Comparison of ENCODE assay signal across 1 cellular context in genomic region chr16:1317479-1318267, GRCh38.
TF ChIP-seq lines count a peak whose summit lies in the region.

No MANE protein-coding gene starts in this region.

TF ChIP-seq in HepG2, 621 proteins besides CTCF, POLR2A, EP300 and RAD21:
- no peak for TF ChIP-seq BATF2 (CRISPR knock-in tag; IDR thresholded peaks at IDR 0.05)
- TF ChIP-seq ZNF782 (CRISPR knock-in tag; IDR thresholded peaks at IDR 0.05; ENCODE audit: borderline replicate concordance): no peak
- TF ChIP-seq AGO2 (optimal IDR thresholded peaks at IDR 0.05; ENCODE audit: low read depth, low read length): peak; percentile 86
- no peak for TF ChIP-seq ARNT2 (CRISPR knock-in tag; IDR thresholded peaks at IDR 0.05; ENCODE audit: low read depth)
- TF ChIP-seq PLRG1 (conservative IDR thresholded peaks at IDR 0.05): no peak
- TF ChIP-seq, protein P1, sequence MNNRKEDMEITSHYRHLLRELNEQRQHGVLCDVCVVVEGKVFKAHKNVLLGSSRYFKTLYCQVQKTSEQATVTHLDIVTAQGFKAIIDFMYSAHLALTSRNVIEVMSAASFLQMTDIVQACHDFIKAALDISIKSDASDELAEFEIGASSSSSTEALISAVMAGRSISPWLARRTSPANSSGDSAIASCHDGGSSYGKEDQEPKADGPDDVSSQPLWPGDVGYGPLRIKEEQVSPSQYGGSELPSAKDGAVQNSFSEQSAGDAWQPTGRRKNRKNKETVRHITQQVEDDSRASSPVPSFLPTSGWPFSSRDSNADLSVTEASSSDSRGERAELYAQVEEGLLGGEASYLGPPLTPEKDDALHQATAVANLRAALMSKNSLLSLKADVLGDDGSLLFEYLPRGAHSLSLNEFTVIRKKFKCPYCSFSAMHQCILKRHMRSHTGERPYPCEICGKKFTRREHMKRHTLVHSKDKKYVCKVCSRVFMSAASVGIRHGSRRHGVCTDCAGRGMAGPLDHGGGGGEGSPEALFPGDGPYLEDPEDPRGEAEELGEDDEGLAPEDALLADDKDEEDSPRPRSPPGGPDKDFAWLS (CRISPR knock-in tag; IDR thresholded peaks at IDR 0.05; ENCODE audit: borderline replicate concordance): no peak
- no peak for TF ChIP-seq NFE2 (CRISPR knock-in tag; IDR thresholded peaks at IDR 0.05)
- peak; percentile 47; the same call in 1 of the 2 replicates for TF ChIP-seq POLR2G (IDR thresholded peaks at IDR 0.05; ENCODE audit: low read depth, low read length)
- no peak for TF ChIP-seq ZNF101 (CRISPR knock-in tag; IDR thresholded peaks at IDR 0.05; ENCODE audit: borderline replicate concordance, low read depth)
